In genomic region chr20:17971571-17972013, GRCh38 we compare ENCODE assay signal across 9 cellular contexts. TPM values are rescaled to one million over a fixed set of nuclear protein-coding genes. Genes with fewer than 3 reads are reported as not detected.
A peak's percentile ranks its signal among the peaks of the same experiment; 100 is the strongest.
DNase-seq lines count a peak whose midpoint lies in the region; TF ChIP-seq lines count a peak whose summit lies in the region.
"Had no signal": no experiment of that assay in that cellular context is flagged by ENCODE, and none has a peak within 500 bp of the region (broad histone marks: within the 10 kb centered on the region; RNA-seq: fewer than 3 reads in every experiment).

No MANE protein-coding gene starts in this region.

- no peak overlapping the region for H2AFZ ChIP-seq in fibroblast of lung (ENCODE audit: low read length)

- H3K9ac ChIP-seq in fibroblast of lung (ENCODE audit: insufficient read depth, low read length), result no peak overlapping the region

- no peaks in the 10 kb centered on the region for H4K20me1 ChIP-seq in fibroblast of lung (ENCODE audit: control insufficient read depth, extremely low read depth, insufficient read depth, low read length)

- H3K4me2 ChIP-seq in fibroblast of lung (ENCODE audit: extremely low read depth, insufficient read depth, low read length), result peak overlapping the region; percentile 85

- no peak for TF ChIP-seq CTCF in fibroblast of lung (conservative IDR thresholded peaks at IDR 0.05 in 1 of 2, IDR thresholded peaks at IDR 0.05 in 1 of 2; ENCODE audit: low read depth in 1 of 2, low read length in 2 of 2)

- peaks cover 54% of the 10 kb centered on the region for H3K36me3 ChIP-seq in SJSA1
- H3K36me3 ChIP-seq in fibroblast of lung (ENCODE audit: control insufficient read depth, insufficient read depth, low read length), result no peaks in the 10 kb centered on the region

- DNase-seq in NCI-H2227 treated with DMSO at 0.1 percent for 48 hours (lab: John Stamatoyannopoulos, UW), result peak; percentile 7
- DNase-seq in NCI-H2227 (lab: John Stamatoyannopoulos, UW; ENCODE audit: unreplicated experiment), result no peak
- DNase-seq in SJSA1 (ENCODE audit: low read depth in 1 of 2, low spot score in 2 of 2), result peak in 1 of 2 experiments; percentile 31
- peak; percentile 37 to 83 for DNase-seq in fibroblast of lung (ENCODE audit: low read depth in 2 of 2)
- peak; percentile 76 for DNase-seq in pulmonary artery endothelial cell (ENCODE audit: low read depth, low spot score)
- no peak for DNase-seq in NCI-H446 treated with DMSO at 0.1 percent for 48 hours (lab: John Stamatoyannopoulos, UW)
- no peak for DNase-seq in NCI-H1930 (lab: John Stamatoyannopoulos, UW)
- DNase-seq in germinal center (ENCODE audit: low spot score), result no peak

- H3K9me3 ChIP-seq in SJSA1 (replicated peaks), result no peaks in the 10 kb centered on the region
- H3K9me3 ChIP-seq in fibroblast of lung (ENCODE audit: control insufficient read depth, insufficient read depth, low read depth, low read length), result no peaks in the 10 kb centered on the region

- H3K4me1 ChIP-seq in SJSA1 (replicated peaks) (peaks cover 19% of the 10 kb centered on the region), fibroblast of lung (ENCODE audit: control insufficient read depth, extremely low read depth, insufficient read depth, low read length) (no peaks in the 10 kb centered on the region)

- H3K4me3 ChIP-seq in SJSA1, result peak overlapping the region; percentile 75
- H3K4me3 ChIP-seq in fibroblast of lung (replicated peaks in 1 of 4; ENCODE audit: control extremely low read depth in 1 of 4, insufficient read depth in 1 of 4, low read depth in 3 of 4, low read length in 4 of 4), result peak overlapping the region in 3 of 4 experiments; percentile 15 to 95 (median 94)

- H3K27ac ChIP-seq in SJSA1, result 0 out of 2 replicates have a peak overlapping the region, but pooled peaks have one; percentile 7
- H3K27ac ChIP-seq in fibroblast of lung (ENCODE audit: insufficient read depth, low read length), result no peak overlapping the region
- H3K27ac ChIP-seq: C4-2B had no signal

- H3K27me3 ChIP-seq in SJSA1 (replicated peaks), result no peaks in the 10 kb centered on the region
- no peaks in the 10 kb centered on the region for H3K27me3 ChIP-seq in fibroblast of lung (ENCODE audit: control insufficient read depth, insufficient read depth, low read length)

- H3K79me2 ChIP-seq in fibroblast of lung (ENCODE audit: control insufficient read depth, insufficient read depth, low read length), result peaks cover 61% of the 10 kb centered on the region

RNA-seq across cellular contexts. Expression of gene MGME1, which starts 2.8 kb away (rescaled TPM):
- total RNA-seq in SJSA1 (2014; rRNA removed; shearing (Covaris generic)), result 14.7 and 20.6 TPM in 2 replicates
- total RNA-seq in fibroblast of lung, result 5.4 and 11.9 TPM in 2 replicates
- 11.5 and 11.7 TPM in 2 replicates for polyA plus RNA-seq in fibroblast of lung
- polyA plus RNA-seq in fibroblast of lung (2012), result 9.5 and 11.8 TPM in 2 replicates
- 2.3 TPM in 1 of 2 replicates, not detected in the other for polyA minus RNA-seq in fibroblast of lung (ENCODE audit: low replicate concordance)
- total RNA-seq in pulmonary artery endothelial cell, result 10.4 and 14.0 TPM in 2 replicates

RNA-seq across cellular contexts. Expression of gene SNX5, which starts 3.0 kb away (rescaled TPM):
- total RNA-seq in SJSA1 (2014; rRNA removed; shearing (Covaris generic)), result 114 and 129 TPM in 2 replicates
- 122 and 127 TPM in 2 replicates for total RNA-seq in fibroblast of lung
- polyA plus RNA-seq in fibroblast of lung, result 73.5 and 76.7 TPM in 2 replicates
- 67.1 and 74.4 TPM in 2 replicates for polyA plus RNA-seq in fibroblast of lung (2012)
- 28.0 and 31.7 TPM in 2 replicates for polyA minus RNA-seq in fibroblast of lung (ENCODE audit: low replicate concordance)
- total RNA-seq in pulmonary artery endothelial cell, result 111 and 123 TPM in 2 replicates

Comparison
In these comparisons a context has a peak if more than half of its experiments do, and no peak if none do; other contexts are left out.
1. DNase-seq: peak in NCI-H2227 treated with DMSO at 0.1 percent for 48 hours (single experiment), fibroblast of lung (2 of 2) and pulmonary artery endothelial cell (single experiment); none in NCI-H2227 (single experiment), NCI-H446 treated with DMSO at 0.1 percent for 48 hours (single experiment), NCI-H1930 (0 of 2) and germinal center (single experiment).